Comparison of ENCODE assay signal across 1 cellular context in genomic region chr5:65926276-65926761, GRCh38.
TF ChIP-seq lines count a peak whose summit lies in the region.

Gene ERBIN, plus strand, starts transcription at chr5:65926575. Its CDS starts 66,144 bp downstream, at chr5:65992719.

TF ChIP-seq in K562, 482 proteins besides CTCF, POLR2A, EP300 and RAD21 (continued from another document and continues in another):
- TF ChIP-seq ID3 (CRISPR knock-in tag; IDR thresholded peaks at IDR 0.05) (no peak), ID3 (tag; IDR thresholded peaks at IDR 0.05) (peak; percentile 57; the same call in 1 of the 2 replicates), HIVEP1 (CRISPR knock-in tag; IDR thresholded peaks at IDR 0.05) (no peak), ZMIZ1 (IDR thresholded peaks at IDR 0.05; ENCODE audit: low read depth in 2 of 2, low read length in 2 of 2) (peak in 1 of 2 experiments; percentile 61; a peak in 1 of 4 replicates), EGR1 (conservative IDR thresholded peaks at IDR 0.05) (peak; percentile 74), SAFB (IDR thresholded peaks at IDR 0.05; ENCODE audit: borderline replicate concordance, low read depth, low read length) (0 out of 2 replicates have a peak, but pooled peaks have one; percentile 46), CREB3L1 (IDR thresholded peaks at IDR 0.05; ENCODE audit: borderline replicate concordance, low read depth) (no peak), SPI1 (IDR thresholded peaks at IDR 0.05; ENCODE audit: borderline replicate concordance, low read depth, low read length) (0 out of 2 replicates have a peak, but pooled peaks have one; percentile 25), POLR2G (IDR thresholded peaks at IDR 0.05; ENCODE audit: low read depth, low read length) (peak; percentile 42; the same call in 1 of the 2 replicates), BCOR (IDR thresholded peaks at IDR 0.05) (0 out of 2 replicates have a peak, but pooled peaks have one; percentile 6), NFXL1 (CRISPR knock-in tag; IDR thresholded peaks at IDR 0.05) (no peak), OTX1 (CRISPR knock-in tag; IDR thresholded peaks at IDR 0.05) (0 out of 2 replicates have a peak, but pooled peaks have one; percentile 21), HCFC1 (IDR thresholded peaks at IDR 0.05; ENCODE audit: low read depth, low read length) (0 out of 2 replicates have a peak, but pooled peaks have one; percentile 11), KLF6 (CRISPR knock-in tag; IDR thresholded peaks at IDR 0.05; ENCODE audit: borderline replicate concordance) (no peak), ZNF766 (CRISPR knock-in tag; conservative IDR thresholded peaks at IDR 0.05) (0 out of 2 replicates have a peak, but pooled peaks have one; percentile 49), NR3C1 (CRISPR knock-in tag; IDR thresholded peaks at IDR 0.05) (0 out of 2 replicates have a peak, but pooled peaks have one; percentile 1), TRIM24 (IDR thresholded peaks at IDR 0.05) (peak in 1 of 2 experiments; percentile 10; a peak in 1 of 4 replicates), ARID3B (CRISPR knock-in tag; IDR thresholded peaks at IDR 0.05; ENCODE audit: borderline replicate concordance) (no peak), ZNF57 (CRISPR knock-in tag; IDR thresholded peaks at IDR 0.05) (no peak), IRF2 (CRISPR knock-in tag; IDR thresholded peaks at IDR 0.05) (no peak), KDM1A (IDR thresholded peaks at IDR 0.05) (no peak), NFRKB (IDR thresholded peaks at IDR 0.05; ENCODE audit: low read depth) (peak; percentile 22; the same call in 1 of the 2 replicates), FOXJ2 (tag; IDR thresholded peaks at IDR 0.05) (peak; percentile 76; the same call in 1 of the 2 replicates), BACH1 (tag; IDR thresholded peaks at IDR 0.05) (no peak), ZNF592 (IDR thresholded peaks at IDR 0.05) (0 out of 2 replicates have a peak, but pooled peaks have one; percentile 25), NFATC3 (IDR thresholded peaks at IDR 0.05) (0 out of 2 replicates have a peak, but pooled peaks have one; percentile 39), CHD1 (IDR thresholded peaks at IDR 0.05; ENCODE audit: low read length) (peak; percentile 89), ARID1B (IDR thresholded peaks at IDR 0.05) (0 out of 2 replicates have a peak, but pooled peaks have one; percentile 6), GABPA (tag; conservative IDR thresholded peaks at IDR 0.05; ENCODE audit: low read depth) (peak; percentile 88), TEAD4 (IDR thresholded peaks at IDR 0.05; ENCODE audit: low read length) (peak; percentile 5; the same call in 1 of the 2 replicates), TEAD4 (CRISPR knock-in tag; IDR thresholded peaks at IDR 0.05; ENCODE audit: borderline replicate concordance) (no peak), GATAD2B (IDR thresholded peaks at IDR 0.05; ENCODE audit: borderline replicate concordance) (peak; percentile 77), SOX6 (IDR thresholded peaks at IDR 0.05) (no peak), ZNF395 (CRISPR knock-in tag; IDR thresholded peaks at IDR 0.05) (no peak), POLR2AphosphoS5 (IDR thresholded peaks at IDR 0.05; ENCODE audit: control insufficient read depth, insufficient read depth, low read depth, low read length) (0 out of 2 replicates have a peak, but pooled peaks have one; percentile 34), HMBOX1 (IDR thresholded peaks at IDR 0.05) (no peak), SIN3A (IDR thresholded peaks at IDR 0.05; ENCODE audit: borderline replicate concordance in 2 of 2, control insufficient read depth in 1 of 2, low read depth in 2 of 2, low read length in 2 of 2) (peak; percentile 12 to 38; a peak in 1 of 4 replicates), ZNF384 (IDR thresholded peaks at IDR 0.05; ENCODE audit: low read depth, low read length) (peak; percentile 86), AFF4 (CRISPR knock-in tag; IDR thresholded peaks at IDR 0.05) (no peak; the same call in 1 of the 2 replicates), SAP30 (IDR thresholded peaks at IDR 0.05; ENCODE audit: borderline replicate concordance, insufficient read depth, low read depth, low read length, poor library complexity, severe bottlenecking) (no peak)
